8 cellular contexts compared by ENCODE assay signal in the genomic region with DNA sequence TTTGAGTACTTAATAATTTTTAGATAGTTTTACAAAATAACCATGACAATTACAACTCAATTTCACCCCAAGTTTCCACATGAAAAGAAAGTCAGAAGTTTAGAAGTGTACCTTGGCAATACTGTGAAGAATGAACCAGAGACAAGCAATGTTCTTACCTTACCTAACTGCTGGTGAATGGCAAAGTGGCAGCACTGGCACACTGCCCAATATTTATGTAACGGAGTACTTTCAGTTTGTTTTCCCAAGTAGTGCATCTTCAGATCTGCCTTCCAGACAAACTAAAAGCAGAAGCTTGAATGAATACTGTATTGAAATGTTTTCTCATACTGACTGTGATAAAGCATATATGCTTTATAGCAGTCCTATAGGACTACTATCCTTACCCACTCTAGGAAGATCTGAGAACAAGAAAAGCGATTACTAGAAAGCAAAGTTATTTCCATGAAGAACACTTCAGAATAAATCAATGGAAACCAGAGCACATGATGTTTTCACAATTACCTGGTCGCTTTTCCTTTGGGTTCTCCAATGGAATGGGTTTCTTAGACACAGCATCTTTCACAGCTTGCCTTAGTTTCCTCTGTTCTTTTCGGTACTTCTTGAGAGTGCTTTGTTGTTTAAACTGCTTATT. TPM values are rescaled to one million over a fixed set of nuclear protein-coding genes. Genes with fewer than 3 reads are reported as not detected.
DNase-seq lines count a peak whose midpoint lies in the region; ATAC-seq and TF ChIP-seq lines count a peak whose summit lies in the region.

No MANE protein-coding gene starts in this region.

- no peak overlapping the region for H3K27ac ChIP-seq in A673 (ENCODE audit: low read depth, low read length, poor library complexity, severe bottlenecking)
- no peak overlapping the region for H3K27ac ChIP-seq in H9 (ENCODE audit: insufficient read length, low read depth, low read length)
- H3K27ac ChIP-seq in iPS-18a (ENCODE audit: low read length): no peak overlapping the region

- intact Hi-C loops in A673 (cut with micrococcal nuclease; ENCODE audit: unreplicated experiment): loop anchor here (5.0 kb wide), 1 partner anchor 81 kb away; no protein-coding TSS in a partner anchor

- no peak overlapping the region for H4K8ac ChIP-seq in H9 (replicated peaks; ENCODE audit: insufficient read length, low read depth, low read length)

- peaks cover 32% of the 10 kb centered on the region for H3K27me3 Mint-ChIP-seq in H9 (ENCODE audit: low read depth)

- ATAC-seq in GM21526 (IDR thresholded peaks at IDR 0.05; ENCODE audit: low FRiP score, unreplicated experiment): no peak
- no peak for ATAC-seq in GM18861 (IDR thresholded peaks at IDR 0.05; ENCODE audit: unreplicated experiment)

- no peak for TF ChIP-seq CTCF in A673 (conservative IDR thresholded peaks at IDR 0.05; ENCODE audit: low read depth, low read length)
- TF ChIP-seq CTCF in H9 (conservative IDR thresholded peaks at IDR 0.05): no peak

- H3K27me3 ChIP-seq in A673 (replicated peaks; ENCODE audit: insufficient read depth, low read depth, low read length, poor library complexity) (no peaks in the 10 kb centered on the region), H9 (ENCODE audit: insufficient read depth, low read length) (no peaks in the 10 kb centered on the region; the same call in 1 of the 2 replicates), iPS-18a (ENCODE audit: control insufficient read depth, insufficient read depth, low read length) (peaks cover 33% of the 10 kb centered on the region)

- peaks cover 23 to 46% (median 42%) of the 10 kb centered on the region in 3 experiments; a peak in 6 of 7 replicates for H3K36me3 Mint-ChIP-seq in H9 (ENCODE audit: insufficient read depth in 1 of 3, low read depth in 3 of 3)

- WGBS in H9 (ENCODE audit: extremely low coverage, insufficient read length, low lambda C conversion rate): no CpG with 5 or more reads among the region's 4 CpGs

- H3K23ac ChIP-seq in H9 (ENCODE audit: insufficient read length, low read depth, low read length): no peak overlapping the region

- H3K9me3 ChIP-seq in A673 (ENCODE audit: low read depth, low read length, poor library complexity, severe bottlenecking) (no peaks in the 10 kb centered on the region), H9 (ENCODE audit: control insufficient read depth, low read depth, low read length) (no peaks in the 10 kb centered on the region), iPS-18a (ENCODE audit: control insufficient read depth, low read depth, low read length) (no peaks in the 10 kb centered on the region)

- no peaks in the 10 kb centered on the region for H3K79me1 ChIP-seq in H9 (ENCODE audit: insufficient read depth, low read depth, low read length, poor library complexity, severe bottlenecking)

- H3K14ac ChIP-seq in H9 (ENCODE audit: insufficient read depth, low read length): no peak overlapping the region

- H3K4me1 Mint-ChIP-seq in H9: peaks cover 7 to 11% of the 10 kb centered on the region in 2 experiments; a peak in 2 of 4 replicates

- H3K4me1 ChIP-seq in A673 (ENCODE audit: insufficient read depth, low read length, poor library complexity, severe bottlenecking): peaks cover 11% of the 10 kb centered on the region
- H3K4me1 ChIP-seq in H9 (ENCODE audit: insufficient read depth, low read length): no peaks in the 10 kb centered on the region; the same call in 1 of the 2 replicates
- peaks cover 9% of the 10 kb centered on the region for H3K4me1 ChIP-seq in iPS-18a (ENCODE audit: control insufficient read depth, low read depth, low read length)

- CTCF ChIA-PET in A673 (lab: Charles Lee): no interaction called here

- H4K20me1 ChIP-seq in H9 (ENCODE audit: control insufficient read depth, insufficient read depth, insufficient read length): no peaks in the 10 kb centered on the region

- H3K79me2 ChIP-seq in H9 (ENCODE audit: insufficient read depth, low read length): peaks cover 12% of the 10 kb centered on the region; the same call in 1 of the 2 replicates

- H2BK5ac ChIP-seq in H9 (ENCODE audit: insufficient read length, low read length): no peak overlapping the region

- H3K4me3 Mint-ChIP-seq in H9: peak overlapping the region; percentile 93 to 95

- H4K91ac ChIP-seq in H9 (ENCODE audit: insufficient read length, low read depth, low read length): no peak overlapping the region

- H3T11ph ChIP-seq in H9 (ENCODE audit: low read length): no peak overlapping the region

- H3K9ac ChIP-seq in H9 (ENCODE audit: extremely low read depth, insufficient read length, low read length) (no peak overlapping the region), iPS-18a (ENCODE audit: low read length) (peak overlapping the region; percentile 88)

- no peak overlapping the region for H3K56ac ChIP-seq in H9 (ENCODE audit: insufficient read length, low read depth, low read length)

- H3K36me3 ChIP-seq in A673 (ENCODE audit: insufficient read depth, low read length, poor library complexity, severe bottlenecking): peaks cover 29% of the 10 kb centered on the region
- peaks cover 40% of the 10 kb centered on the region for H3K36me3 ChIP-seq in iPS-18a (ENCODE audit: control insufficient read depth, low read depth, low read length)

- H3K27ac Mint-ChIP-seq in H9: no peak overlapping the region

- H2BK20ac ChIP-seq in H9 (ENCODE audit: low read depth, low read length, poor library complexity, severe bottlenecking): no peak overlapping the region

- peak overlapping the region; percentile 93 for H3K4me2 ChIP-seq in H9 (ENCODE audit: insufficient read depth, insufficient read length, low read length)

- H3K23me2 ChIP-seq in H9 (ENCODE audit: insufficient read length, low read depth, low read length, poor library complexity, severe bottlenecking): peaks cover 5% of the 10 kb centered on the region

- no TSS peak for BruUV-seq in A673 (replicated peaks; lab: Mats Ljungman, UMichigan)

- peaks cover 0 to 4% of the 10 kb centered on the region in 2 experiments; a peak in 2 of 5 replicates for H3K9me3 Mint-ChIP-seq in H9

- H3K18ac ChIP-seq in H9 (ENCODE audit: insufficient read length, low read depth, low read length): no peak overlapping the region

- no peak overlapping the region for H3K4ac ChIP-seq in H9 (ENCODE audit: low read depth, low read length)

- H3K4me3 ChIP-seq in A673 (ENCODE audit: low read depth, low read length, poor library complexity, severe bottlenecking) (peak overlapping the region; percentile 74), iPS-18a (ENCODE audit: low read length) (peak overlapping the region; percentile 99)

- H2BK120ac ChIP-seq in H9 (ENCODE audit: low read depth, low read length, poor library complexity, severe bottlenecking): no peak overlapping the region

- no peak overlapping the region for H2BK15ac ChIP-seq in H9 (ENCODE audit: low read depth, low read length)

- no peak overlapping the region for H2AFZ ChIP-seq in H9 (ENCODE audit: low read length)

- DNase-seq in A673 (ENCODE audit: low spot score): peak; percentile 27
- no peak for DNase-seq in H9
- peak; percentile 13 for DNase-seq in activated CD4-positive, alpha-beta T cell treated with anti-CD3 and anti-CD28 coated beads, Interleukin-2, amount 50 U/mL, for 1 hour
- no peak for DNase-seq in activated CD4-positive, CD25-positive, alpha-beta regulatory T cell (lab: John Stamatoyannopoulos, UW)
- DNase-seq in OCI-M2 (lab: John Stamatoyannopoulos, UW; ENCODE audit: unreplicated experiment): no peak

- POLR2A ChIA-PET in A673 (lab: Charles Lee; ENCODE audit: low non-redundant PET): no interaction called here

- H2AK5ac ChIP-seq in H9 (ENCODE audit: insufficient read length, low read length): no peak overlapping the region

- H4K5ac ChIP-seq in H9 (ENCODE audit: insufficient read length, low read depth, low read length): no peak overlapping the region

- H2BK12ac ChIP-seq in H9 (ENCODE audit: insufficient read length, low read depth, low read length): no peak overlapping the region

RNA-seq across cellular contexts. Expression of a gene that starts 1.5 kb away (rescaled TPM):
- 36.8 and 48.6 TPM in 2 replicates for total RNA-seq in A673 (2021)
- total RNA-seq in H9 (2021): 34.8 and 35.8 TPM in 2 replicates

RNA-seq across cellular contexts. Expression of a gene that starts 41.1 kb away (rescaled TPM):
- 1.6 TPM in 2 replicates for total RNA-seq in A673 (2021)
- 1.9 and 2.0 TPM in 2 replicates for total RNA-seq in H9 (2021)

Comparison
In these comparisons a context has a peak if more than half of its experiments do, and no peak if none do; other contexts are left out.
1. DNase-seq: peak in A673 (single experiment) and activated CD4-positive, alpha-beta T cell treated with anti-CD3 and anti-CD28 coated beads, Interleukin-2, amount 50 U/mL, for 1 hour (single experiment); none in H9 (single experiment), activated CD4-positive, CD25-positive, alpha-beta regulatory T cell (0 of 4) and OCI-M2 (single experiment).